In genomic region chr22:38081636-38081940, GRCh38 we compare ENCODE assay signal across 14 cellular contexts. TPM values are rescaled to one million over a fixed set of nuclear protein-coding genes. Genes with fewer than 3 reads are reported as not detected.
DNase-seq lines count a peak whose midpoint lies in the region; ATAC-seq, FAIRE-seq and TF ChIP-seq lines count a peak whose summit lies in the region.
"Had no signal": no experiment of that assay in that cellular context is flagged by ENCODE, and none has a peak within 500 bp of the region (broad histone marks: within the 10 kb centered on the region; RNA-seq: fewer than 3 reads in every experiment).

No MANE protein-coding gene starts in this region.

- no peak overlapping the region for H3K23ac ChIP-seq in mesenchymal stem cell (ENCODE audit: low read length in 2 of 2)

- no peak overlapping the region for H3K9ac ChIP-seq in mesenchymal stem cell (ENCODE audit: low read length)

- H2BK15ac ChIP-seq in mesenchymal stem cell (ENCODE audit: low read depth, poor library complexity, severe bottlenecking) = no peak overlapping the region

- H3K18ac ChIP-seq in mesenchymal stem cell (ENCODE audit: low read depth in 1 of 2, low read length in 2 of 2) = peak overlapping the region in 1 of 2 experiments; percentile 59

- BruUV-seq in OCI-LY7 (replicated peaks; lab: Mats Ljungman, UMichigan) = no TSS peak

- peaks cover 4 to 14% of the 10 kb centered on the region in 2 donors for H3K4me1 Mint-ChIP-seq in stimulated activated naive B cell treated with anti-CD40 and anti-IgM and Interleukin-4, amounts not matched to agents 10 μg/mL and 1 μg/mL and 100 μg/mL, for 72 hours
- H3K4me1 Mint-ChIP-seq in endothelial cell (ENCODE audit: unreplicated experiment) = no peaks in the 10 kb centered on the region

- no peak for FAIRE-seq in bronchial epithelial cell (lab: Jason Lieb, UNC)
- FAIRE-seq in D721Med (lab: Jason Lieb, UNC) = no peak
- FAIRE-seq: GM19239, islet of Langerhans had no signal

- intact Hi-C loops in OCI-LY7 (cut with micrococcal nuclease; ENCODE audit: unreplicated experiment) = no loop called here

- H3K79me1 ChIP-seq in mesenchymal stem cell (replicated peaks; ENCODE audit: low read length, poor library complexity, severe bottlenecking) = no peaks in the 10 kb centered on the region

- DNase-seq in bronchial epithelial cell (ENCODE audit: low read depth) (no peak), mesenchymal stem cell (no peak), endothelial cell (ENCODE audit: low spot score) (no peak), D721Med (ENCODE audit: insufficient read length, low spot score) (no peak), OCI-LY7 (ENCODE audit: low spot score) (no peak), NCI-H2196 treated with DMSO at 0.1 percent for 48 hours (lab: John Stamatoyannopoulos, UW; ENCODE audit: unreplicated experiment) (no peak)
- no peak for DNase-seq in stimulated activated naive B cell treated with anti-CD40 and anti-IgM and Interleukin-4, amounts not matched to agents 10 μg/mL and 1 μg/mL and 100 μg/mL, for 72 hours
- DNase-seq: Calu3, HCEC 1CT, NCI-H187 treated with DMSO at 0.1 percent for 48 hours, T1000 had no signal

- H3K36me3 ChIP-seq in HEK293 (ENCODE audit: control insufficient read depth in 2 of 2, insufficient read depth in 1 of 2, low read length in 2 of 2) = peaks cover 0 to 19% of the 10 kb centered on the region in 2 experiments; a peak in 1 of 3 replicates
- no peaks in the 10 kb centered on the region for H3K36me3 ChIP-seq in bronchial epithelial cell (ENCODE audit: control insufficient read depth, insufficient read depth, low read length)
- H3K36me3 ChIP-seq in mesenchymal stem cell (ENCODE audit: control insufficient read depth in 1 of 2, insufficient read depth in 2 of 2, low read depth in 1 of 2, low read length in 2 of 2) = peaks cover 4 to 26% of the 10 kb centered on the region in 2 experiments
- no peaks in the 10 kb centered on the region for H3K36me3 ChIP-seq in OCI-LY7 (ENCODE audit: insufficient read depth, low read length)

- H3K4me3 Mint-ChIP-seq in stimulated activated naive B cell treated with anti-CD40 and anti-IgM and Interleukin-4, amounts not matched to agents 10 μg/mL and 1 μg/mL and 100 μg/mL, for 72 hours = peak overlapping the region; percentile 21 to 39
- H3K4me3 Mint-ChIP-seq in endothelial cell (ENCODE audit: unreplicated experiment) = no peak overlapping the region

- H2AFZ ChIP-seq in mesenchymal stem cell (ENCODE audit: low read depth, low read length) (peak overlapping the region; percentile 66), OCI-LY7 (ENCODE audit: low read length) (no peak overlapping the region)

- H2BK5ac ChIP-seq in mesenchymal stem cell (ENCODE audit: low read depth, low read length, poor library complexity, severe bottlenecking) = no peak overlapping the region

- peaks cover 17 to 53% of the 10 kb centered on the region in 2 donors for H3K27me3 Mint-ChIP-seq in stimulated activated naive B cell treated with anti-CD40 and anti-IgM and Interleukin-4, amounts not matched to agents 10 μg/mL and 1 μg/mL and 100 μg/mL, for 72 hours
- H3K27me3 Mint-ChIP-seq in endothelial cell (ENCODE audit: unreplicated experiment) = peaks cover 20% of the 10 kb centered on the region

- H3K4me3 ChIP-seq in HEK293 (ENCODE audit: low read depth, low read length) = no peak overlapping the region
- peak overlapping the region; percentile 38 for H3K4me3 ChIP-seq in bronchial epithelial cell (ENCODE audit: low read depth, low read length)
- peak overlapping the region in 1 of 2 experiments; percentile 48 for H3K4me3 ChIP-seq in mesenchymal stem cell (ENCODE audit: insufficient read depth in 1 of 2, low read depth in 1 of 2, low read length in 2 of 2)
- H3K4me3 ChIP-seq in OCI-LY7 (ENCODE audit: low read depth, low read length, poor library complexity, severe bottlenecking) = no peak overlapping the region

- H4K20me1 ChIP-seq in OCI-LY7 (ENCODE audit: insufficient read depth, low read length) = no peaks in the 10 kb centered on the region

- CTCF ChIA-PET in HEK293 (lab: Yijun Ruan, JAX) (interaction anchor here (1.5 kb wide), 1 partner anchor 19 kb away, joined by 4 read pairs; no protein-coding TSS in a partner anchor), OCI-LY7 (lab: Charles Lee; ENCODE audit: unreplicated experiment) (no interaction called here)

- no peak for TF ChIP-seq CTCF in HEK293 (tag by site-specific recombination; IDR thresholded peaks at IDR 0.05)
- no peak for TF ChIP-seq CTCF in bronchial epithelial cell (IDR thresholded peaks at IDR 0.05; ENCODE audit: insufficient read depth, low read length, severe bottlenecking)
- TF ChIP-seq CTCF in endothelial cell (IDR thresholded peaks at IDR 0.05; ENCODE audit: unreplicated experiment) = no peak
- no peak for TF ChIP-seq CTCF in D721Med (IDR thresholded peaks at IDR 0.05; ENCODE audit: insufficient read depth, missing control alignments)
- TF ChIP-seq CTCF in OCI-LY7 (conservative IDR thresholded peaks at IDR 0.05; ENCODE audit: low read length) = no peak

- H2BK12ac ChIP-seq in mesenchymal stem cell (ENCODE audit: low read length in 2 of 2) = peak overlapping the region in 1 of 2 experiments; percentile 47

- H3K14ac ChIP-seq in mesenchymal stem cell (ENCODE audit: low read length in 2 of 2) = no peak overlapping the region

- H3K27ac ChIP-seq in HEK293 (ENCODE audit: extremely low read depth, low read depth, low read length) (no peak overlapping the region), mesenchymal stem cell (ENCODE audit: low read length, poor library complexity, severe bottlenecking) (no peak overlapping the region), OCI-LY7 (ENCODE audit: low read depth, low read length, poor library complexity, severe bottlenecking) (no peak overlapping the region)

- H3K9me2 ChIP-seq in OCI-LY7 (ENCODE audit: insufficient read depth, low read length) = no peaks in the 10 kb centered on the region

- H3K4me2 ChIP-seq in mesenchymal stem cell (ENCODE audit: low read length, poor library complexity, severe bottlenecking) = peak overlapping the region; percentile 78
- H3K4me2 ChIP-seq in OCI-LY7 (ENCODE audit: low read length) = no peak overlapping the region

- no peak overlapping the region for H4K8ac ChIP-seq in mesenchymal stem cell (ENCODE audit: low read length)

- ATAC-seq in stimulated activated naive B cell treated with anti-CD40 and anti-IgM and Interleukin-4, amounts not matched to agents 10 μg/mL and 1 μg/mL and 100 μg/mL, for 72 hours (replicated peaks) = peak in 1 of 2 donors; percentile 3

- peaks cover 8% of the 10 kb centered on the region for H3K27me3 ChIP-seq in bronchial epithelial cell (ENCODE audit: control insufficient read depth, insufficient read depth, low read length)
- peaks cover 23 to 43% of the 10 kb centered on the region in 2 experiments for H3K27me3 ChIP-seq in mesenchymal stem cell (ENCODE audit: control insufficient read depth in 1 of 2, insufficient read depth in 1 of 2, low read length in 2 of 2)

- WGBS in mesenchymal stem cell = 24% methylated on average over 17 of the region's 17 CpGs

- H3K36me3 Mint-ChIP-seq in stimulated activated naive B cell treated with anti-CD40 and anti-IgM and Interleukin-4, amounts not matched to agents 10 μg/mL and 1 μg/mL and 100 μg/mL, for 72 hours = peaks cover 9 to 10% of the 10 kb centered on the region in 2 donors
- H3K36me3 Mint-ChIP-seq in endothelial cell (ENCODE audit: low read depth, unreplicated experiment) = peaks cover 4% of the 10 kb centered on the region

- H2BK120ac ChIP-seq in mesenchymal stem cell (ENCODE audit: low read depth, low read length) = no peak overlapping the region

- POLR2A ChIA-PET in HEK293 (lab: Yijun Ruan, JAX) (interaction anchor here (0.6 kb wide), 1 partner anchor 366 kb away, joined by 3 read pairs; no protein-coding TSS in a partner anchor), OCI-LY7 (lab: Charles Lee) (no interaction called here)

- H4K91ac ChIP-seq in mesenchymal stem cell (ENCODE audit: low read length) = no peak overlapping the region

- no peaks in the 10 kb centered on the region for H3K79me2 ChIP-seq in OCI-LY7 (ENCODE audit: insufficient read depth, low read depth, low read length)

- no peaks in the 10 kb centered on the region for H3K4me1 ChIP-seq in HEK293 (ENCODE audit: control insufficient read depth, insufficient read depth, low read length)
- H3K4me1 ChIP-seq in mesenchymal stem cell (ENCODE audit: control insufficient read depth, insufficient read depth, low read depth, low read length) = peaks cover 19% of the 10 kb centered on the region
- no peaks in the 10 kb centered on the region for H3K4me1 ChIP-seq in OCI-LY7 (ENCODE audit: insufficient read depth, low read length, poor library complexity, severe bottlenecking)

- no peak overlapping the region for H3K4ac ChIP-seq in mesenchymal stem cell (ENCODE audit: low read depth in 1 of 2, low read length in 2 of 2)

- H3K9me3 Mint-ChIP-seq in stimulated activated naive B cell treated with anti-CD40 and anti-IgM and Interleukin-4, amounts not matched to agents 10 μg/mL and 1 μg/mL and 100 μg/mL, for 72 hours = no peaks in the 10 kb centered on the region
- no peaks in the 10 kb centered on the region for H3K9me3 Mint-ChIP-seq in endothelial cell (ENCODE audit: unreplicated experiment)

- H3K9me3 ChIP-seq in HEK293 (ENCODE audit: control insufficient read depth, insufficient read depth, low read depth, low read length) (no peaks in the 10 kb centered on the region), mesenchymal stem cell (ENCODE audit: control insufficient read depth, low read length) (no peaks in the 10 kb centered on the region), OCI-LY7 (ENCODE audit: low read length) (no peaks in the 10 kb centered on the region)

- no peak overlapping the region for H3K27ac Mint-ChIP-seq in stimulated activated naive B cell treated with anti-CD40 and anti-IgM and Interleukin-4, amounts not matched to agents 10 μg/mL and 1 μg/mL and 100 μg/mL, for 72 hours
- H3K27ac Mint-ChIP-seq in endothelial cell (ENCODE audit: unreplicated experiment) = no peak overlapping the region

- no peak overlapping the region for H2AK5ac ChIP-seq in mesenchymal stem cell (ENCODE audit: low read length, severe bottlenecking)

TF ChIP-seq in HEK293, 187 proteins besides CTCF, POLR2A, EP300 and RAD21 (continues in another document):
- TF ChIP-seq KLF1 (tag by site-specific recombination; IDR thresholded peaks at IDR 0.05) = no peak

RNA-seq across cellular contexts. Expression of gene SLC16A8, which starts 2.4 kb away (rescaled TPM):
- total RNA-seq in bronchial epithelial cell (0.26 TPM in 1 of 2 replicates, not detected in the other), endothelial cell (ENCODE audit: unreplicated experiment) (not detected), OCI-LY7 (2022) (not detected in 2 replicates)
- polyA plus RNA-seq in mesenchymal stem cell (2013, experiment 1 of 2) = not detected
- polyA plus RNA-seq in mesenchymal stem cell (2013, experiment 2 of 2) = not detected
- total RNA-seq in OCI-LY7 (2014; rRNA removed; shearing (Covaris generic)) = not detected in 2 replicates
- total RNA-seq: Calu3 had no signal

RNA-seq across cellular contexts. Expression of gene PICK1, which starts 24.4 kb away (rescaled TPM):
- total RNA-seq in bronchial epithelial cell (27.9 and 31.6 TPM in 2 replicates), endothelial cell (ENCODE audit: unreplicated experiment) (24.1 TPM), OCI-LY7 (2022) (23.8 and 25.6 TPM in 2 replicates)
- 5.7 TPM for polyA plus RNA-seq in mesenchymal stem cell (2013, experiment 1 of 2)
- 5.9 TPM for polyA plus RNA-seq in mesenchymal stem cell (2013, experiment 2 of 2)
- 19.2 and 28.5 TPM in 2 replicates for total RNA-seq in OCI-LY7 (2014; rRNA removed; shearing (Covaris generic))

RNA-seq across cellular contexts. Expression of gene BAIAP2L2, which starts 28.9 kb away (rescaled TPM):
- total RNA-seq in bronchial epithelial cell (0.26 and 0.38 TPM in 2 replicates), endothelial cell (ENCODE audit: unreplicated experiment) (0.77 TPM), OCI-LY7 (2022) (1.9 and 2.4 TPM in 2 replicates)
- 0.33 TPM for polyA plus RNA-seq in mesenchymal stem cell (2013, experiment 1 of 2)
- polyA plus RNA-seq in mesenchymal stem cell (2013, experiment 2 of 2) = 0.30 TPM
- total RNA-seq in OCI-LY7 (2014; rRNA removed; shearing (Covaris generic)) = 0.35 and 0.41 TPM in 2 replicates
